Comparison of ENCODE assay signal across 9 cellular contexts in genomic region chr12:97960741-97961608, GRCh38.
DNase-seq lines count a peak whose midpoint lies in the region; ATAC-seq, FAIRE-seq and TF ChIP-seq lines count a peak whose summit lies in the region.
"Had no signal": no experiment of that assay in that cellular context is flagged by ENCODE, and none has a peak within 500 bp of the region (broad histone marks: within the 10 kb centered on the region; RNA-seq: fewer than 3 reads in every experiment).

No MANE protein-coding gene starts in this region.

- no peaks in the 10 kb centered on the region for H3K9me3 ChIP-seq in endothelial cell of umbilical vein (replicated peaks; ENCODE audit: control insufficient read depth, insufficient read depth, low read length)

- H3K4me2 ChIP-seq in endothelial cell of umbilical vein (ENCODE audit: insufficient read depth, low read length): no peak overlapping the region
- H3K4me2 ChIP-seq: BLaER1 had no signal

- H3K27me3 ChIP-seq in endothelial cell of umbilical vein (ENCODE audit: control insufficient read depth in 2 of 2, insufficient read depth in 2 of 2, low read length in 2 of 2): no peaks in the 10 kb centered on the region
- H3K27me3 ChIP-seq: BLaER1 had no signal

- no peaks in the 10 kb centered on the region for H4K20me1 ChIP-seq in endothelial cell of umbilical vein (replicated peaks; ENCODE audit: control insufficient read depth, extremely low read depth, insufficient read depth, low read length)
- H4K20me1 ChIP-seq: BLaER1 had no signal

- intact Hi-C loops in endothelial cell of umbilical vein (cut with micrococcal nuclease): loop anchor here (1.0 to 5.0 kb wide), 4 partner anchors 194 to 971 kb away; no protein-coding TSS in a partner anchor

- H3K9ac ChIP-seq in endothelial cell of umbilical vein (replicated peaks; ENCODE audit: extremely low read depth, insufficient read depth, low read length): no peak overlapping the region
- H3K9ac ChIP-seq: BLaER1 had no signal

- peaks cover 0 to 7% (median 0%) of the 10 kb centered on the region in 6 donors for H3K9me3 Mint-ChIP-seq in immature natural killer cell

- H3K9me1 ChIP-seq in endothelial cell of umbilical vein (replicated peaks; ENCODE audit: control insufficient read depth, extremely low read depth, insufficient read depth, low read length): no peaks in the 10 kb centered on the region

- no peak overlapping the region for H2AFZ ChIP-seq in endothelial cell of umbilical vein (ENCODE audit: low read depth, low read length)

- CTCF ChIA-PET in endothelial cell of umbilical vein (lab: Charles Lee): interaction anchor here (0.6 to 2.2 kb wide), 17 partner anchors 9 to 974 kb away, joined by 3 to 29 read pairs (median 4); no protein-coding TSS in a partner anchor

- no peaks in the 10 kb centered on the region for H3K4me1 Mint-ChIP-seq in immature natural killer cell

- peak; percentile 63 to 73 for TF ChIP-seq CTCF in endothelial cell of umbilical vein (IDR thresholded peaks at IDR 0.05; ENCODE audit: extremely low read depth in 1 of 2, insufficient read depth in 1 of 2, low read depth in 1 of 2, low read length in 2 of 2)

- H3K4me3 Mint-ChIP-seq in immature natural killer cell: no peak overlapping the region

- no peak overlapping the region for H3K4me3 ChIP-seq in endothelial cell of umbilical vein (replicated peaks in 1 of 3; ENCODE audit: insufficient read depth in 1 of 3, low read depth in 1 of 3, low read length in 3 of 3)
- H3K4me3 ChIP-seq: BLaER1 had no signal

- peaks cover 0 to 1% (median 0%) of the 10 kb centered on the region in 3 donors for H3K27me3 Mint-ChIP-seq in immature natural killer cell (ENCODE audit: low read depth in 3 of 3)

- no peak overlapping the region for H3K27ac Mint-ChIP-seq in immature natural killer cell

- H3K36me3 Mint-ChIP-seq in immature natural killer cell: no peaks in the 10 kb centered on the region

- peak; percentile 18 for DNase-seq in NCI-H146 (lab: John Stamatoyannopoulos, UW)
- no peak for DNase-seq in NCI-H146 treated with DMSO at 0.1 percent for 48 hours (lab: John Stamatoyannopoulos, UW; ENCODE audit: unreplicated experiment)
- DNase-seq in NCI-H748 (lab: John Stamatoyannopoulos, UW; ENCODE audit: unreplicated experiment): peak; percentile 59
- peak; percentile 20 for DNase-seq in endothelial cell of umbilical vein (ENCODE audit: low read depth, low spot score)
- DNase-seq in renal cortical epithelial cell (ENCODE audit: low read depth): peak; percentile 17
- no peak for DNase-seq in immature natural killer cell

- no peak overlapping the region for H3K27ac ChIP-seq in endothelial cell of umbilical vein (ENCODE audit: insufficient read depth, low read depth, low read length)
- H3K27ac ChIP-seq: BLaER1 had no signal

- no peaks in the 10 kb centered on the region for H3K79me2 ChIP-seq in endothelial cell of umbilical vein (ENCODE audit: control insufficient read depth, insufficient read depth, low read length)

- no peak for TF ChIP-seq POLR2A in endothelial cell of umbilical vein (IDR thresholded peaks at IDR 0.05; ENCODE audit: low read depth, low read length)

- H3K4me1 ChIP-seq in endothelial cell of umbilical vein (ENCODE audit: control insufficient read depth, extremely low read depth, insufficient read depth, low read length): no peaks in the 10 kb centered on the region
- H3K4me1 ChIP-seq: BLaER1 had no signal

- dilution Hi-C loops in endothelial cell of umbilical vein (cut with MboI; ENCODE audit: extremely low pct_ligation_motif_present, low sequenced_read_pairs): no loop called here

- BruUV-seq in endothelial cell of umbilical vein (replicated peaks; lab: Mats Ljungman, UMichigan): no TSS peak

- peak; percentile 50 for FAIRE-seq in endothelial cell of umbilical vein (lab: Jason Lieb, UNC)

- H3K36me3 ChIP-seq in endothelial cell of umbilical vein (ENCODE audit: control insufficient read depth in 2 of 2, extremely low read depth in 1 of 2, insufficient read depth in 2 of 2, low read length in 2 of 2): no peaks in the 10 kb centered on the region
- H3K36me3 ChIP-seq: BLaER1 had no signal

- ATAC-seq in GM19025 (IDR thresholded peaks at IDR 0.05; ENCODE audit: low read depth, unreplicated experiment): peak; percentile 67
- ATAC-seq in HG03064 (IDR thresholded peaks at IDR 0.05; ENCODE audit: low read depth, unreplicated experiment): peak; percentile 86

- POLR2A ChIA-PET in endothelial cell of umbilical vein (lab: Charles Lee): no interaction called here

TF ChIP-seq in endothelial cell of umbilical vein, 7 proteins besides CTCF, POLR2A, EP300 and RAD21:
- TF ChIP-seq GATA2 (IDR thresholded peaks at IDR 0.05; ENCODE audit: insufficient read depth, insufficient read length, low read depth, low read length): no peak
- TF ChIP-seq POLR2AphosphoS5 (IDR thresholded peaks at IDR 0.05; ENCODE audit: insufficient read depth, low read depth, low read length): no peak
- no peak for TF ChIP-seq MAX (IDR thresholded peaks at IDR 0.05; ENCODE audit: insufficient read depth, insufficient read length)
TF ChIP-seq in endothelial cell of umbilical vein: peak in this region for 0.

Comparison
In these comparisons a context has a peak if more than half of its experiments do, and no peak if none do; other contexts are left out.
1. DNase-seq: peak in NCI-H146 (single experiment), NCI-H748 (single experiment), endothelial cell of umbilical vein (single experiment) and renal cortical epithelial cell (single experiment); none in NCI-H146 treated with DMSO at 0.1 percent for 48 hours (single experiment) and immature natural killer cell (0 of 3).